Comparison of ENCODE assay signal across 8 cellular contexts in genomic region chr11:694563-695331, GRCh38. TPM values are rescaled to one million over a fixed set of nuclear protein-coding genes. Genes with fewer than 3 reads are reported as not detected.
DNase-seq lines count a peak whose midpoint lies in the region; ATAC-seq and TF ChIP-seq lines count a peak whose summit lies in the region.

Gene DEAF1 (minus strand): TSS chr11:695222. CDS start chr11:695047, 175 bp downstream.

- no peaks in the 10 kb centered on the region for H3K27me3 ChIP-seq in OCI-LY3 (ENCODE audit: low read depth, low read length)
- H3K27me3 ChIP-seq in mononuclear cell (ENCODE audit: insufficient read depth, low read length) = no peaks in the 10 kb centered on the region

- H3K9me3 ChIP-seq in OCI-LY3 (ENCODE audit: insufficient read depth, low read length) (no peaks in the 10 kb centered on the region), mononuclear cell (ENCODE audit: low read depth, low read length) (no peaks in the 10 kb centered on the region)

- ATAC-seq in GM21526 (IDR thresholded peaks at IDR 0.05; ENCODE audit: low FRiP score, unreplicated experiment) = peak; percentile 70

- DNase-seq in DMS 273 (lab: John Stamatoyannopoulos, UW; ENCODE audit: unreplicated experiment) (peak; percentile 97), HuH-7.5 (ENCODE audit: low spot score) (peak; percentile 60), activated T-cell treated with anti-CD3 and anti-CD28 coated beads for 4 hours (peak; percentile 94), epithelial cell of esophagus (ENCODE audit: low read depth) (peak; percentile 97)
- DNase-seq in stimulated activated CD8-positive, alpha-beta memory T cell treated with anti-CD3 and anti-CD28 coated beads, Interleukin-4, amount 100 ng/mL, for 1 hour (ENCODE audit: low read depth in 2 of 2, low spot score in 1 of 2) = peak; percentile 98

- H4K20me1 ChIP-seq in OCI-LY3 (ENCODE audit: insufficient read depth, low read length) = peaks cover 11% of the 10 kb centered on the region; the same call in 1 of the 2 replicates

- TF ChIP-seq CTCF in OCI-LY3 (IDR thresholded peaks at IDR 0.05; ENCODE audit: low read depth, low read length) (no peak), epithelial cell of esophagus (IDR thresholded peaks at IDR 0.05; ENCODE audit: insufficient read depth, low read depth, low read length, missing control alignments) (no peak)

- peaks cover 54% of the 10 kb centered on the region for H3K79me2 ChIP-seq in OCI-LY3 (ENCODE audit: low read length)

- H3K27ac ChIP-seq in OCI-LY3 (ENCODE audit: low read length) = peak within 1 kb of the TSS; percentile 90

- peaks cover 2% of the 10 kb centered on the region for H3K36me3 ChIP-seq in OCI-LY3 (replicated peaks; ENCODE audit: low read depth, low read length)

- H2AFZ ChIP-seq in OCI-LY3 (ENCODE audit: low read depth, low read length) = peak within 1 kb of the TSS; percentile 65; the same call in 1 of the 2 replicates

- peak within 1 kb of the TSS; percentile 91 for H3K9ac ChIP-seq in OCI-LY3 (ENCODE audit: low read length)

- peaks cover 35% of the 10 kb centered on the region for H3K4me1 ChIP-seq in OCI-LY3 (ENCODE audit: low read length)
- peaks cover 59% of the 10 kb centered on the region for H3K4me1 ChIP-seq in mononuclear cell (ENCODE audit: insufficient read depth, low read length)

- peak within 1 kb of the TSS; percentile 81 for H3K4me3 ChIP-seq in OCI-LY3 (ENCODE audit: low read length)
- peak within 1 kb of the TSS; percentile 83 for H3K4me3 ChIP-seq in epithelial cell of esophagus (ENCODE audit: low read length)
- peak within 1 kb of the TSS; percentile 79 for H3K4me3 ChIP-seq in mononuclear cell (ENCODE audit: low read length)

- H3K4me2 ChIP-seq in OCI-LY3 (ENCODE audit: low read length) = peak within 1 kb of the TSS; percentile 90

RNA-seq across cellular contexts. Expression of gene DEAF1, which starts in this region (rescaled TPM):
- total RNA-seq in mononuclear cell = 30.7 TPM

Comparison
In these comparisons a context has a peak if more than half of its experiments do, and no peak if none do; other contexts are left out.
1. Peak in every context shown above with its lines: DNase-seq, ATAC-seq, H3K4me3 ChIP-seq and H3K27ac ChIP-seq.